In genomic region chr11:12224537-12224893, GRCh38 we compare ENCODE assay signal across 8 cellular contexts.
A peak's percentile ranks its signal among the peaks of the same experiment; 100 is the strongest.
DNase-seq lines count a peak whose midpoint lies in the region; ATAC-seq lines count a peak whose summit lies in the region.

No MANE protein-coding gene starts in this region.

- DNase-seq in SJSA1 (ENCODE audit: low read depth in 1 of 2, low spot score in 2 of 2) (peak; percentile 77 to 96), left cardiac atrium (peak; percentile 86), NCI-H1694 treated with DMSO at 0.1 percent for 48 hours (lab: John Stamatoyannopoulos, UW) (no peak), NCI-H774 (lab: John Stamatoyannopoulos, UW) (no peak)
- peak; percentile 97 for DNase-seq in activated naive CD4-positive, alpha-beta T cell treated with anti-CD3 and anti-CD28 coated beads for 36 hours
- DNase-seq in stimulated activated CD4-positive, alpha-beta T cell treated with anti-CD3 and anti-CD28 coated beads, Interleukin-4, amount 100 ng/mL, for 1 hour: peak; percentile 74

- H3K9me3 Mint-ChIP-seq in activated naive CD4-positive, alpha-beta T cell treated with anti-CD3 and anti-CD28 coated beads for 36 hours: no peaks in the 10 kb centered on the region

- H3K9me3 ChIP-seq in SJSA1 (replicated peaks): no peaks in the 10 kb centered on the region

- peaks cover 60% of the 10 kb centered on the region for H3K36me3 ChIP-seq in SJSA1

- H3K27ac Mint-ChIP-seq in activated naive CD4-positive, alpha-beta T cell treated with anti-CD3 and anti-CD28 coated beads for 36 hours: peak overlapping the region; percentile 82

- H3K4me3 Mint-ChIP-seq in activated naive CD4-positive, alpha-beta T cell treated with anti-CD3 and anti-CD28 coated beads for 36 hours: peak overlapping the region; percentile 64

- peaks cover 31% of the 10 kb centered on the region for H3K4me1 Mint-ChIP-seq in activated naive CD4-positive, alpha-beta T cell treated with anti-CD3 and anti-CD28 coated beads for 36 hours (ENCODE audit: low read depth)

- H3K27ac ChIP-seq in SJSA1: peak overlapping the region; percentile 70

- H3K4me3 ChIP-seq in SJSA1: no peak overlapping the region

- intact Hi-C loops in activated naive CD4-positive, alpha-beta T cell treated with anti-CD3 and anti-CD28 coated beads for 36 hours (cut with micrococcal nuclease): loop anchor here (1.0 to 5.0 kb wide), 6 partner anchors 17 to 382 kb away; partner anchors contain the start of genes MICAL2 and USP47
- intact Hi-C loops in left cardiac atrium (cut with DNase I): loop anchor here in 1 of 2 donors (10.0 kb wide), 1 partner anchor 60 kb away; no protein-coding TSS in a partner anchor

- CTCF ChIA-PET in activated naive CD4-positive, alpha-beta T cell treated with anti-CD3 and anti-CD28 coated beads for 36 hours (lab: Charles Lee): interaction anchor here (0.6 to 3.9 kb wide), 10 partner anchors 9 to 90 kb away, joined by 3 to 28 read pairs (median 4); no protein-coding TSS in a partner anchor

- ATAC-seq in GM18867 (IDR thresholded peaks at IDR 0.05; ENCODE audit: unreplicated experiment) (peak; percentile 99), HG03064 (IDR thresholded peaks at IDR 0.05; ENCODE audit: low read depth, unreplicated experiment) (peak; percentile 98), left cardiac atrium (peak; percentile 65 to 68)

- no peaks in the 10 kb centered on the region for H3K27me3 ChIP-seq in SJSA1 (replicated peaks)

- no peaks in the 10 kb centered on the region for H3K27me3 Mint-ChIP-seq in activated naive CD4-positive, alpha-beta T cell treated with anti-CD3 and anti-CD28 coated beads for 36 hours (ENCODE audit: low read depth)

- H3K36me3 Mint-ChIP-seq in activated naive CD4-positive, alpha-beta T cell treated with anti-CD3 and anti-CD28 coated beads for 36 hours (ENCODE audit: low read depth): peaks cover 16% of the 10 kb centered on the region

- H3K4me1 ChIP-seq in SJSA1 (replicated peaks): peaks cover 20% of the 10 kb centered on the region

Comparison
In these comparisons a context has a peak if more than half of its experiments do, and no peak if none do; other contexts are left out.
1. DNase-seq: peak in SJSA1 (2 of 2), activated naive CD4-positive, alpha-beta T cell treated with anti-CD3 and anti-CD28 coated beads for 36 hours (single experiment), left cardiac atrium (single experiment) and stimulated activated CD4-positive, alpha-beta T cell treated with anti-CD3 and anti-CD28 coated beads, Interleukin-4, amount 100 ng/mL, for 1 hour (single experiment); none in NCI-H1694 treated with DMSO at 0.1 percent for 48 hours (single experiment) and NCI-H774 (single experiment).
2. Peak in every context shown above with its lines, with median percentiles within 50 percentile points of each other: ATAC-seq.